8 cellular contexts compared by ENCODE assay signal in genomic region chr11:72736452-72737069, GRCh38. TPM values are rescaled to one million over a fixed set of nuclear protein-coding genes. Genes with fewer than 3 reads are reported as not detected.
DNase-seq lines count a peak whose midpoint lies in the region; ATAC-seq and TF ChIP-seq lines count a peak whose summit lies in the region.

No MANE protein-coding gene starts in this region.

- H2BK120ac ChIP-seq in trophoblast cell (ENCODE audit: insufficient read depth, low read length, poor library complexity): peak overlapping the region; percentile 16

- H3K9me3 ChIP-seq in esophagus squamous epithelium (no peaks in the 10 kb centered on the region), trophoblast cell (ENCODE audit: insufficient read depth, low read depth, low read length) (no peaks in the 10 kb centered on the region), aorta (ENCODE audit: control insufficient read depth, low read length) (no peaks in the 10 kb centered on the region)

- 20 to 32% methylated on average over 5 of the region's 5 CpGs for WGBS in esophagus squamous epithelium, 2 donors
- WGBS in trophoblast cell (ENCODE audit: extremely low coverage, insufficient coverage, insufficient read length): no CpG with 5 or more reads among the region's 5 CpGs
- 57 to 61% methylated on average over 5 of the region's 5 CpGs for WGBS in aorta, 2 donors

- peak; percentile 39 for ATAC-seq in aorta (ENCODE audit: low FRiP score)
- no peak for ATAC-seq in GM21619 (IDR thresholded peaks at IDR 0.05; ENCODE audit: unreplicated experiment)

- DNase-seq in CD1c-positive myeloid dendritic cell (ENCODE audit: extremely low spot score) (peak; percentile 94), NB4 (ENCODE audit: low read depth) (peak; percentile 99), esophagus squamous epithelium (lab: John Stamatoyannopoulos, UW) (no peak), trophoblast cell (peak; percentile 39 to 56), aorta (peak in 1 of 2 donors; percentile 90), retina (no peak)
- peak; percentile 80 for DNase-seq in activated CD8-positive, alpha-beta memory T cell treated with anti-CD3 and anti-CD28 coated beads for 24 hours

- H3K36me3 ChIP-seq in esophagus squamous epithelium: no peaks in the 10 kb centered on the region
- H3K36me3 ChIP-seq in trophoblast cell (ENCODE audit: control insufficient read depth in 1 of 2, insufficient read depth in 2 of 2, low read length in 2 of 2): no peaks in the 10 kb centered on the region
- H3K36me3 ChIP-seq in aorta (ENCODE audit: control insufficient read depth in 1 of 2, insufficient read depth in 2 of 2, low read length in 1 of 2): no peaks in the 10 kb centered on the region

- H3K14ac ChIP-seq in trophoblast cell (ENCODE audit: low read length): peak overlapping the region; percentile 45

- no peak overlapping the region for H3K9ac ChIP-seq in trophoblast cell (ENCODE audit: low read length)

- H3K4me1 ChIP-seq in esophagus squamous epithelium (peaks cover 33 to 72% (median 42%) of the 10 kb centered on the region in 3 donors), trophoblast cell (ENCODE audit: control insufficient read depth in 1 of 2, insufficient read depth in 2 of 2, low read length in 2 of 2) (peaks cover 22 to 26% of the 10 kb centered on the region in 2 experiments), aorta (ENCODE audit: control insufficient read depth in 1 of 2, insufficient read depth in 2 of 2, low read length in 2 of 2) (no peaks in the 10 kb centered on the region)

- peak overlapping the region; percentile 67 for H3K18ac ChIP-seq in trophoblast cell (ENCODE audit: low read length)

- TF ChIP-seq POLR2A in NB4 (IDR thresholded peaks at IDR 0.05; ENCODE audit: extremely low read depth, insufficient read length) (no peak), esophagus squamous epithelium (IDR thresholded peaks at IDR 0.05) (peak in 1 of 4 donors; percentile 33)

- no peak overlapping the region for H2BK5ac ChIP-seq in trophoblast cell (ENCODE audit: low read depth, low read length, poor library complexity)

- H3K27me3 ChIP-seq in esophagus squamous epithelium (no peaks in the 10 kb centered on the region), trophoblast cell (ENCODE audit: insufficient read depth, low read length) (no peaks in the 10 kb centered on the region), aorta (ENCODE audit: control insufficient read depth in 1 of 2, insufficient read depth in 2 of 2, low read length in 1 of 2) (no peaks in the 10 kb centered on the region)

- H3K4ac ChIP-seq in trophoblast cell (ENCODE audit: low read depth, low read length): no peak overlapping the region

- H2AK5ac ChIP-seq in trophoblast cell (ENCODE audit: low read length): no peak overlapping the region

- H3K27ac ChIP-seq in esophagus squamous epithelium: peak overlapping the region; percentile 51 to 86 (median 70)
- peak overlapping the region; percentile 9 for H3K27ac ChIP-seq in trophoblast cell (ENCODE audit: low read depth, low read length)
- no peak overlapping the region for H3K27ac ChIP-seq in aorta (ENCODE audit: low read depth in 1 of 2, low read length in 2 of 2)

- H4K91ac ChIP-seq in trophoblast cell (ENCODE audit: low read depth, low read length): peak overlapping the region; percentile 60

- TF ChIP-seq CTCF in NB4 (IDR thresholded peaks at IDR 0.05; ENCODE audit: low read depth, low read length): no peak
- TF ChIP-seq CTCF in esophagus squamous epithelium (IDR thresholded peaks at IDR 0.05): no peak

- peak overlapping the region; percentile 12 for H3K4me2 ChIP-seq in trophoblast cell (ENCODE audit: low read length)

- intact Hi-C loops in esophagus squamous epithelium (cut with DNase I): no loop called here
- intact Hi-C loops in aorta (cut with DNase I): no loop called here

- no peak overlapping the region for H3K23ac ChIP-seq in trophoblast cell (ENCODE audit: low read length)

- no peak overlapping the region for H4K8ac ChIP-seq in trophoblast cell (ENCODE audit: low read depth, low read length)

- H2AFZ ChIP-seq in trophoblast cell (ENCODE audit: insufficient read depth, low read length, poor library complexity): no peak overlapping the region

- H4K12ac ChIP-seq in trophoblast cell (ENCODE audit: low read depth, low read length): no peak overlapping the region

- H2BK12ac ChIP-seq in trophoblast cell (ENCODE audit: low read length): no peak overlapping the region

- H3K4me3 ChIP-seq in NB4 (ENCODE audit: low read depth, low read length) (peak overlapping the region; percentile 41), esophagus squamous epithelium (no peak overlapping the region), trophoblast cell (ENCODE audit: low read depth, low read length) (no peak overlapping the region), aorta (ENCODE audit: low read length in 2 of 2) (no peak overlapping the region)

- H3K79me1 ChIP-seq in trophoblast cell (ENCODE audit: low read length): peaks cover 15% of the 10 kb centered on the region

- no peaks in the 10 kb centered on the region for H3K79me2 ChIP-seq in trophoblast cell (ENCODE audit: control insufficient read depth, insufficient read depth, low read length, poor library complexity)

RNA-seq across cellular contexts. Expression of gene ARAP1, which starts 15.6 kb away (rescaled TPM):
- total RNA-seq in esophagus squamous epithelium (100 to 1,000 TPM in 1 of 4 donors, 10 to 100 TPM in 3; 37.8 to 114 (median 70.6) TPM), aorta (100 to 1,000 TPM in 1 of 2 donors, 10 to 100 TPM in 1; 61.9 to 166 TPM)
- polyA plus RNA-seq in trophoblast cell (2013): 11.8 and 12.4 TPM in 2 replicates
- 10 to 100 TPM; 30.8 to 70.9 TPM for polyA plus RNA-seq in aorta

RNA-seq across cellular contexts. Expression of gene STARD10, which starts 57.3 kb away (rescaled TPM):
- 10 to 100 TPM; 42.2 to 83.1 (median 49.4) TPM for total RNA-seq in esophagus squamous epithelium
- 143 and 154 TPM in 2 replicates for polyA plus RNA-seq in trophoblast cell (2013)
- total RNA-seq in aorta: 10 to 100 TPM; 17.7 to 30.7 TPM
- polyA plus RNA-seq in aorta: 100 to 1,000 TPM in 1 of 2 donors, 10 to 100 TPM in 1; 49.6 to 129 TPM

Comparison
In these comparisons a context has a peak if more than half of its experiments do, and no peak if none do; other contexts are left out.
1. DNase-seq: peak in CD1c-positive myeloid dendritic cell (single experiment), NB4 (single experiment), activated CD8-positive, alpha-beta memory T cell treated with anti-CD3 and anti-CD28 coated beads for 24 hours (single experiment) and trophoblast cell (2 of 2); none in esophagus squamous epithelium (single experiment) and retina (single experiment).
2. H3K27ac ChIP-seq: peak in esophagus squamous epithelium (4 of 4) and trophoblast cell (single experiment); none in aorta (0 of 2).